25 cellular contexts compared by ENCODE assay signal in the genomic region with DNA sequence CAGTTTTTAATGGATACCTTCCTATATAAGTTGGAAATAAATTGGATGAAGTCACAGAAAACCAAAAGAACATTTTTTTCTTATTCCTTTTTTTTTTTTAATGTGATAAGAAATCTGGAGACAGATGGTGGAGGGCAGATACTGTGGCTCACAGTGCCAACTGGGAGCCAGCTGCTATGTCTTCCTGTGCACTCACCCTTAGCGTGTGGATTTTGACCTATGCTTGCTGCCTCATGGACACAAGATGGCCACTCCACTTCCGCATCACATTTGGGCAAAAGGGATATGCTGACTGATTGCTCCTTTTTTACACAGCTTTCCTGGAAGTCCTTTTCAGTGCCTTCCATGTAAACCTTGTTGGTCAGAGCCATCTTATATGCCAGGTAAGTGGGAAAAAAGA.
"Had no signal": no experiment of that assay in that cellular context is flagged by ENCODE, and none has a peak within 500 bp of the region (broad histone marks: within the 10 kb centered on the region; RNA-seq: fewer than 3 reads in every experiment).

No MANE protein-coding gene starts in this region.

- H3K27me3 Mint-ChIP-seq: activated CD8-positive, alpha-beta T cell treated with anti-CD3 and anti-CD28 coated beads for 36 hours; activated naive CD4-positive, alpha-beta T cell treated with anti-CD3 and anti-CD28 coated beads, Interleukin-2, amount 50 U/mL, for 24 hours; activated naive CD8-positive, alpha-beta T cell treated with anti-CD3 and anti-CD28 coated beads, Interleukin-2, amount 50 U/mL, for 24 hours; activated T-helper 17 cell treated with anti-CD3 and anti-CD28 coated beads, Interleukin-2, amount 50 U/mL, for 72 hours; central memory CD8-positive, alpha-beta T cell; stimulated activated naive B cell treated with anti-CD40 and anti-IgM and Interleukin-4, amounts not matched to agents 10 μg/mL and 1 μg/mL and 100 μg/mL, for 72 hours had no signal

- H3K4me3 Mint-ChIP-seq: activated CD8-positive, alpha-beta T cell treated with anti-CD3 and anti-CD28 coated beads for 36 hours; activated naive CD4-positive, alpha-beta T cell treated with anti-CD3 and anti-CD28 coated beads, Interleukin-2, amount 50 U/mL, for 24 hours; activated naive CD8-positive, alpha-beta T cell treated with anti-CD3 and anti-CD28 coated beads, Interleukin-2, amount 50 U/mL, for 24 hours; activated T-cell treated with anti-CD3 and anti-CD28 coated beads, Interleukin-2, amount 50 U/mL, for 4 hours; activated T-helper 17 cell treated with anti-CD3 and anti-CD28 coated beads, Interleukin-2, amount 50 U/mL, for 72 hours; central memory CD8-positive, alpha-beta T cell; nephron; stimulated activated naive B cell treated with anti-CD40 and anti-IgM and Interleukin-4, amounts not matched to agents 10 μg/mL and 1 μg/mL and 100 μg/mL, for 72 hours had no signal

- H3K36me3 Mint-ChIP-seq: activated naive CD4-positive, alpha-beta T cell treated with anti-CD3 and anti-CD28 coated beads, Interleukin-2, amount 50 U/mL, for 24 hours; stimulated activated naive B cell treated with anti-CD40 and anti-IgM and Interleukin-4, amounts not matched to agents 10 μg/mL and 1 μg/mL and 100 μg/mL, for 72 hours had no signal

- ATAC-seq: activated CD8-positive, alpha-beta T cell treated with anti-CD3 and anti-CD28 coated beads for 36 hours; activated naive CD8-positive, alpha-beta T cell treated with anti-CD3 and anti-CD28 coated beads, Interleukin-2, amount 50 U/mL, for 24 hours; activated T-cell treated with anti-CD3 and anti-CD28 coated beads, Interleukin-2, amount 50 U/mL, for 4 hours; activated T-helper 17 cell treated with anti-CD3 and anti-CD28 coated beads, Interleukin-2, amount 50 U/mL, for 72 hours; foreskin keratinocyte; heart right ventricle; pancreas; psoas muscle; stimulated activated naive B cell treated with anti-CD40 and anti-IgM and Interleukin-4, amounts not matched to agents 10 μg/mL and 1 μg/mL and 100 μg/mL, for 72 hours; upper lobe of right lung had no signal

- H3K27ac Mint-ChIP-seq: activated CD8-positive, alpha-beta T cell treated with anti-CD3 and anti-CD28 coated beads for 36 hours; activated naive CD4-positive, alpha-beta T cell treated with anti-CD3 and anti-CD28 coated beads, Interleukin-2, amount 50 U/mL, for 24 hours; activated naive CD8-positive, alpha-beta T cell treated with anti-CD3 and anti-CD28 coated beads, Interleukin-2, amount 50 U/mL, for 24 hours; activated T-helper 17 cell treated with anti-CD3 and anti-CD28 coated beads, Interleukin-2, amount 50 U/mL, for 72 hours; nephron; stimulated activated naive B cell treated with anti-CD40 and anti-IgM and Interleukin-4, amounts not matched to agents 10 μg/mL and 1 μg/mL and 100 μg/mL, for 72 hours had no signal

- H3K4me1 Mint-ChIP-seq: activated T-helper 17 cell treated with anti-CD3 and anti-CD28 coated beads, Interleukin-2, amount 50 U/mL, for 72 hours; stimulated activated naive B cell treated with anti-CD40 and anti-IgM and Interleukin-4, amounts not matched to agents 10 μg/mL and 1 μg/mL and 100 μg/mL, for 72 hours had no signal

- H3K9me3 Mint-ChIP-seq: activated CD8-positive, alpha-beta T cell treated with anti-CD3 and anti-CD28 coated beads for 36 hours; activated naive CD4-positive, alpha-beta T cell treated with anti-CD3 and anti-CD28 coated beads, Interleukin-2, amount 50 U/mL, for 24 hours; activated naive CD8-positive, alpha-beta T cell treated with anti-CD3 and anti-CD28 coated beads, Interleukin-2, amount 50 U/mL, for 24 hours; activated T-cell treated with anti-CD3 and anti-CD28 coated beads, Interleukin-2, amount 50 U/mL, for 4 hours; activated T-helper 17 cell treated with anti-CD3 and anti-CD28 coated beads, Interleukin-2, amount 50 U/mL, for 72 hours; central memory CD8-positive, alpha-beta T cell; nephron; stimulated activated naive B cell treated with anti-CD40 and anti-IgM and Interleukin-4, amounts not matched to agents 10 μg/mL and 1 μg/mL and 100 μg/mL, for 72 hours had no signal

- DNase-seq: activated CD4-positive, alpha-beta T cell treated with anti-CD3 and anti-CD28 coated beads, Interleukin-2, amount 50 U/mL, for 1 hour; activated CD4-positive, CD25-positive, alpha-beta regulatory T cell treated with anti-CD3 and anti-CD28 coated beads, Interleukin-2, amount 50 U/mL, for 72 hours; activated CD8-positive, alpha-beta T cell treated with anti-CD3 and anti-CD28 coated beads for 36 hours; activated naive CD8-positive, alpha-beta T cell treated with anti-CD3 and anti-CD28 coated beads, Interleukin-2, amount 50 U/mL, for 24 hours; activated T-cell treated with anti-CD3 and anti-CD28 coated beads, Interleukin-2, amount 50 U/mL, for 4 hours; amygdala; dermis blood vessel endothelial cell; effector CD4-positive, alpha-beta T cell; foreskin keratinocyte; heart right ventricle; kidney glomerular epithelial cell; left ventricle myocardium inferior; mesendoderm; pancreas; psoas muscle; stimulated activated CD4-positive, alpha-beta T cell treated with anti-CD3 and anti-CD28 coated beads, Interleukin-15, amount 100 ng/mL, for 24 hours; stimulated activated CD4-positive, alpha-beta T cell treated with anti-CD3 and anti-CD28 coated beads, Interleukin-2, amount 100 ng/mL, for 24 hours; stimulated activated naive B cell treated with anti-CD40 and anti-IgM and Interleukin-4, amounts not matched to agents 10 μg/mL and 1 μg/mL and 100 μg/mL, for 72 hours; T-helper 1 cell; tibial artery; upper lobe of right lung had no signal
